In the genomic region with DNA sequence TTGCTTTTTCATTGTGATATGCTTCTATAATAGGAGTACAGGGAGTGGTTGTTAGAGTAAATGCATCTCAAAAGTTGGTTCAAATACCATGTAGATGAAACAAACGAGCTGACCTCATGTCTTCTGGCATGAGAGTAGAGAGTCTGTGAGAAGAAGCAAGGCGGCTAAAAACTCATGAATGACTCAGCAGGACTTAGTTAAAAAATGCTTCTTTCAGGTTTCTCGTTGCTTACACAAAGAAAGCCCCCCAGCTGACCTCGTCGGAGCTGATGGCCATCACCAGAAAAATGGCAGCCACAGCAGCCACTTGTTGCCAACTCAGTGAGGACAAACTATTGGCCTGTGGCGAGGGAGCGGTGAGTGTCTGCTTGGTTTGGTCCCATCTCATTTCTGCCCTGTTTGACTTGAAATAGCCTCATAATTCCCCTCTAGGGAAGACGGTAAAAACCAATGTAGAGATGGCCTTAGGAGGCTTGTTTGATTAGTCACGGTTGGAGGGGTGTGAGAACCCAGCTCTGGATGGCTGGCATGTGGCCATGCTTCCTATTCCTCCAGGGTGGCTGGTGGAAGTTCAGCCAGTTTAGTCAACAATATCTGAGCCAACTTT, we compare ENCODE assay signal across 1 cellular context.
A peak's percentile ranks its signal among the peaks of the same experiment; 100 is the strongest.
TF ChIP-seq lines count a peak whose summit lies in the region.

No MANE protein-coding gene starts in this region.

TF ChIP-seq in HepG2, 621 proteins besides CTCF, POLR2A, EP300 and RAD21 (continued from another document and continues in another):
- TF ChIP-seq FOXJ3 (CRISPR knock-in tag; IDR thresholded peaks at IDR 0.05; ENCODE audit: borderline replicate concordance) (no peak), ZNF766 (CRISPR knock-in tag; IDR thresholded peaks at IDR 0.05; ENCODE audit: borderline replicate concordance) (no peak; the same call in 1 of the 2 replicates), GABPB1 (CRISPR knock-in tag; IDR thresholded peaks at IDR 0.05) (no peak), LCORL (IDR thresholded peaks at IDR 0.05) (no peak), LCORL (CRISPR knock-in tag; IDR thresholded peaks at IDR 0.05) (no peak), CC2D1A (CRISPR knock-in tag; IDR thresholded peaks at IDR 0.05) (no peak), ZSCAN9 (CRISPR knock-in tag; IDR thresholded peaks at IDR 0.05; ENCODE audit: borderline replicate concordance) (0 out of 2 replicates have a peak, but pooled peaks have one; percentile 6), ZNF552 (CRISPR knock-in tag; IDR thresholded peaks at IDR 0.05; ENCODE audit: borderline replicate concordance) (no peak), FOXK1 (CRISPR knock-in tag; IDR thresholded peaks at IDR 0.05; ENCODE audit: borderline replicate concordance, low read depth) (peak; percentile 12; the same call in 1 of the 2 replicates), ZNF350 (CRISPR knock-in tag; IDR thresholded peaks at IDR 0.05; ENCODE audit: borderline replicate concordance, low read depth) (peak; percentile 32; the same call in 1 of the 2 replicates), PAF1 (CRISPR knock-in tag; IDR thresholded peaks at IDR 0.05) (peak; percentile 93), CEBPB (IDR thresholded peaks at IDR 0.05; ENCODE audit: borderline replicate concordance, low read depth, low read length) (no peak), ZNF672 (CRISPR knock-in tag; IDR thresholded peaks at IDR 0.05) (no peak), ASH2L (IDR thresholded peaks at IDR 0.05; ENCODE audit: insufficient read length, low read depth, low read length) (no peak), BRF2 (CRISPR knock-in tag; IDR thresholded peaks at IDR 0.05) (peak; percentile 83), TOPORS (CRISPR knock-in tag; IDR thresholded peaks at IDR 0.05) (peak; percentile 17; the same call in 1 of the 2 replicates), ZBTB8A (CRISPR knock-in tag; IDR thresholded peaks at IDR 0.05; ENCODE audit: borderline replicate concordance, low read depth) (no peak), TAF15 (IDR thresholded peaks at IDR 0.05; ENCODE audit: low read depth, low read length, poor library complexity, severe bottlenecking) (no peak), MBD4 (IDR thresholded peaks at IDR 0.05; ENCODE audit: borderline replicate concordance, low read length) (peak; percentile 94; the same call in 1 of the 2 replicates), MIER2 (CRISPR knock-in tag; IDR thresholded peaks at IDR 0.05) (no peak), FOXO1 (CRISPR knock-in tag; IDR thresholded peaks at IDR 0.05) (no peak), ZNF160 (CRISPR knock-in tag; IDR thresholded peaks at IDR 0.05) (0 out of 2 replicates have a peak, but pooled peaks have one; percentile 47), ZC3H13 (CRISPR knock-in tag; IDR thresholded peaks at IDR 0.05) (no peak), AGO2 (optimal IDR thresholded peaks at IDR 0.05; ENCODE audit: low read depth, low read length) (no peak), GRHL1 (CRISPR knock-in tag; conservative IDR thresholded peaks at IDR 0.05) (no peak), ZIK1 (CRISPR knock-in tag; IDR thresholded peaks at IDR 0.05; ENCODE audit: borderline replicate concordance, low read depth) (no peak), NFE2 (CRISPR knock-in tag; IDR thresholded peaks at IDR 0.05) (no peak), ZNF605 (CRISPR knock-in tag; IDR thresholded peaks at IDR 0.05) (peak; percentile 65), NCOA2 (CRISPR knock-in tag; IDR thresholded peaks at IDR 0.05) (no peak), NFE2L2 (IDR thresholded peaks at IDR 0.05; ENCODE audit: low read length) (peak; percentile 47; the same call in 1 of the 2 replicates), GTF2F1 (IDR thresholded peaks at IDR 0.05; ENCODE audit: low read length) (no peak)
- TF ChIP-seq, protein P1, sequence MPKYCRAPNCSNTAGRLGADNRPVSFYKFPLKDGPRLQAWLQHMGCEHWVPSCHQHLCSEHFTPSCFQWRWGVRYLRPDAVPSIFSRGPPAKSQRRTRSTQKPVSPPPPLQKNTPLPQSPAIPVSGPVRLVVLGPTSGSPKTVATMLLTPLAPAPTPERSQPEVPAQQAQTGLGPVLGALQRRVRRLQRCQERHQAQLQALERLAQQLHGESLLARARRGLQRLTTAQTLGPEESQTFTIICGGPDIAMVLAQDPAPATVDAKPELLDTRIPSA (CRISPR knock-in tag; IDR thresholded peaks at IDR 0.05; ENCODE audit: borderline replicate concordance), result no peak
- TF ChIP-seq, protein P2, sequence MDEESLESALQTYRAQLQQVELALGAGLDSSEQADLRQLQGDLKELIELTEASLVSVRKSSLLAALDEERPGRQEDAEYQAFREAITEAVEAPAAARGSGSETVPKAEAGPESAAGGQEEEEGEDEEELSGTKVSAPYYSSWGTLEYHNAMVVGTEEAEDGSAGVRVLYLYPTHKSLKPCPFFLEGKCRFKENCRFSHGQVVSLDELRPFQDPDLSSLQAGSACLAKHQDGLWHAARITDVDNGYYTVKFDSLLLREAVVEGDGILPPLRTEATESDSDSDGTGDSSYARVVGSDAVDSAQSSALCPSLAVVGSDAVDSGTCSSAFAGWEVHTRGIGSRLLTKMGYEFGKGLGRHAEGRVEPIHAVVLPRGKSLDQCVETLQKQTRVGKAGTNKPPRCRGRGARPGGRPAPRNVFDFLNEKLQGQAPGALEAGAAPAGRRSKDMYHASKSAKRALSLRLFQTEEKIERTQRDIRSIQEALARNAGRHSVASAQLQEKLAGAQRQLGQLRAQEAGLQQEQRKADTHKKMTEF (CRISPR knock-in tag; IDR thresholded peaks at IDR 0.05), result no peak
- TF ChIP-seq, protein P3, sequence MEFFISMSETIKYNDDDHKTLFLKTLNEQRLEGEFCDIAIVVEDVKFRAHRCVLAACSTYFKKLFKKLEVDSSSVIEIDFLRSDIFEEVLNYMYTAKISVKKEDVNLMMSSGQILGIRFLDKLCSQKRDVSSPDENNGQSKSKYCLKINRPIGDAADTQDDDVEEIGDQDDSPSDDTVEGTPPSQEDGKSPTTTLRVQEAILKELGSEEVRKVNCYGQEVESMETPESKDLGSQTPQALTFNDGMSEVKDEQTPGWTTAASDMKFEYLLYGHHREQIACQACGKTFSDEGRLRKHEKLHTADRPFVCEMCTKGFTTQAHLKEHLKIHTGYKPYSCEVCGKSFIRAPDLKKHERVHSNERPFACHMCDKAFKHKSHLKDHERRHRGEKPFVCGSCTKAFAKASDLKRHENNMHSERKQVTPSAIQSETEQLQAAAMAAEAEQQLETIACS (CRISPR knock-in tag; IDR thresholded peaks at IDR 0.05), result no peak
- TF ChIP-seq, protein P4, sequence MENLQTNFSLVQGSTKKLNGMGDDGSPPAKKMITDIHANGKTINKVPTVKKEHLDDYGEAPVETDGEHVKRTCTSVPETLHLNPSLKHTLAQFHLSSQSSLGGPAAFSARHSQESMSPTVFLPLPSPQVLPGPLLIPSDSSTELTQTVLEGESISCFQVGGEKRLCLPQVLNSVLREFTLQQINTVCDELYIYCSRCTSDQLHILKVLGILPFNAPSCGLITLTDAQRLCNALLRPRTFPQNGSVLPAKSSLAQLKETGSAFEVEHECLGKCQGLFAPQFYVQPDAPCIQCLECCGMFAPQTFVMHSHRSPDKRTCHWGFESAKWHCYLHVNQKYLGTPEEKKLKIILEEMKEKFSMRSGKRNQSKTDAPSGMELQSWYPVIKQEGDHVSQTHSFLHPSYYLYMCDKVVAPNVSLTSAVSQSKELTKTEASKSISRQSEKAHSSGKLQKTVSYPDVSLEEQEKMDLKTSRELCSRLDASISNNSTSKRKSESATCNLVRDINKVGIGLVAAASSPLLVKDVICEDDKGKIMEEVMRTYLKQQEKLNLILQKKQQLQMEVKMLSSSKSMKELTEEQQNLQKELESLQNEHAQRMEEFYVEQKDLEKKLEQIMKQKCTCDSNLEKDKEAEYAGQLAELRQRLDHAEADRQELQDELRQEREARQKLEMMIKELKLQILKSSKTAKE (CRISPR knock-in tag; IDR thresholded peaks at IDR 0.05; ENCODE audit: borderline replicate concordance), result no peak
- TF ChIP-seq, protein P5, sequence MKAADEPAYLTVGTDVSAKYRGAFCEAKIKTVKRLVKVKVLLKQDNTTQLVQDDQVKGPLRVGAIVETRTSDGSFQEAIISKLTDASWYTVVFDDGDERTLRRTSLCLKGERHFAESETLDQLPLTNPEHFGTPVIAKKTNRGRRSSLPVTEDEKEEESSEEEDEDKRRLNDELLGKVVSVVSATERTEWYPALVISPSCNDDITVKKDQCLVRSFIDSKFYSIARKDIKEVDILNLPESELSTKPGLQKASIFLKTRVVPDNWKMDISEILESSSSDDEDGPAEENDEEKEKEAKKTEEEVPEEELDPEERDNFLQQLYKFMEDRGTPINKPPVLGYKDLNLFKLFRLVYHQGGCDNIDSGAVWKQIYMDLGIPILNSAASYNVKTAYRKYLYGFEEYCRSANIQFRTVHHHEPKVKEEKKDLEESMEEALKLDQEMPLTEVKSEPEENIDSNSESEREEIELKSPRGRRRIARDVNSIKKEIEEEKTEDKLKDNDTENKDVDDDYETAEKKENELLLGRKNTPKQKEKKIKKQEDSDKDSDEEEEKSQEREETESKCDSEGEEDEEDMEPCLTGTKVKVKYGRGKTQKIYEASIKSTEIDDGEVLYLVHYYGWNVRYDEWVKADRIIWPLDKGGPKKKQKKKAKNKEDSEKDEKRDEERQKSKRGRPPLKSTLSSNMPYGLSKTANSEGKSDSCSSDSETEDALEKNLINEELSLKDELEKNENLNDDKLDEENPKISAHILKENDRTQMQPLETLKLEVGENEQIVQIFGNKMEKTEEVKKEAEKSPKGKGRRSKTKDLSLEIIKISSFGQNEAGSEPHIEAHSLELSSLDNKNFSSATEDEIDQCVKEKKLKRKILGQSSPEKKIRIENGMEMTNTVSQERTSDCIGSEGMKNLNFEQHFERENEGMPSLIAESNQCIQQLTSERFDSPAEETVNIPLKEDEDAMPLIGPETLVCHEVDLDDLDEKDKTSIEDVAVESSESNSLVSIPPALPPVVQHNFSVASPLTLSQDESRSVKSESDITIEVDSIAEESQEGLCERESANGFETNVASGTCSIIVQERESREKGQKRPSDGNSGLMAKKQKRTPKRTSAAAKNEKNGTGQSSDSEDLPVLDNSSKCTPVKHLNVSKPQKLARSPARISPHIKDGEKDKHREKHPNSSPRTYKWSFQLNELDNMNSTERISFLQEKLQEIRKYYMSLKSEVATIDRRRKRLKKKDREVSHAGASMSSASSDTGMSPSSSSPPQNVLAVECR (CRISPR knock-in tag; IDR thresholded peaks at IDR 0.05; ENCODE audit: borderline replicate concordance), result peak; percentile 13; the same call in 1 of the 2 replicates
- TF ChIP-seq, protein P6, sequence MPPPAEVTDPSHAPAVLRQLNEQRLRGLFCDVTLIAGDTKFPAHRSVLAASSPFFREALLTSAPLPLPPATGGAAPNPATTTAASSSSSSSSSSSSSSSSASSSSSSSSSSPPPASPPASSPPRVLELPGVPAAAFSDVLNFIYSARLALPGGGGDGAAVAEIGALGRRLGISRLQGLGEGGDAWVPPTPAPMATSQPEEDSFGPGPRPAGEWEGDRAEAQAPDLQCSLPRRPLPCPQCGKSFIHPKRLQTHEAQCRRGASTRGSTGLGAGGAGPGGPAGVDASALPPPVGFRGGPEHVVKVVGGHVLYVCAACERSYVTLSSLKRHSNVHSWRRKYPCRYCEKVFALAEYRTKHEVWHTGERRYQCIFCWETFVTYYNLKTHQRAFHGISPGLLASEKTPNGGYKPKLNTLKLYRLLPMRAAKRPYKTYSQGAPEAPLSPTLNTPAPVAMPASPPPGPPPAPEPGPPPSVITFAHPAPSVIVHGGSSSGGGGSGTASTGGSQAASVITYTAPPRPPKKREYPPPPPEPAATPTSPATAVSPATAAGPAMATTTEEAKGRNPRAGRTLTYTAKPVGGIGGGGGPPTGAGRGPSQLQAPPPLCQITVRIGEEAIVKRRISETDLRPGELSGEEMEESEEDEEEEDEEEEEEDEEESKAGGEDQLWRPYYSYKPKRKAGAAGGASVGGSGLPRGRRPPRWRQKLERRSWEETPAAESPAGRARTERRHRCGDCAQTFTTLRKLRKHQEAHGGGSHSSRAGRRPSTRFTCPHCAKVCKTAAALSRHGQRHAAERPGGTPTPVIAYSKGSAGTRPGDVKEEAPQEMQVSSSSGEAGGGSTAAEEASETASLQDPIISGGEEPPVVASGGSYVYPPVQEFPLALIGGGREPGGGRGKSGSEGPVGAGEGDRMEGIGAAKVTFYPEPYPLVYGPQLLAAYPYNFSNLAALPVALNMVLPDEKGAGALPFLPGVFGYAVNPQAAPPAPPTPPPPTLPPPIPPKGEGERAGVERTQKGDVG (CRISPR knock-in tag; IDR thresholded peaks at IDR 0.05; ENCODE audit: borderline replicate concordance), result 0 out of 2 replicates have a peak, but pooled peaks have one; percentile 66
- TF ChIP-seq, protein P7, sequence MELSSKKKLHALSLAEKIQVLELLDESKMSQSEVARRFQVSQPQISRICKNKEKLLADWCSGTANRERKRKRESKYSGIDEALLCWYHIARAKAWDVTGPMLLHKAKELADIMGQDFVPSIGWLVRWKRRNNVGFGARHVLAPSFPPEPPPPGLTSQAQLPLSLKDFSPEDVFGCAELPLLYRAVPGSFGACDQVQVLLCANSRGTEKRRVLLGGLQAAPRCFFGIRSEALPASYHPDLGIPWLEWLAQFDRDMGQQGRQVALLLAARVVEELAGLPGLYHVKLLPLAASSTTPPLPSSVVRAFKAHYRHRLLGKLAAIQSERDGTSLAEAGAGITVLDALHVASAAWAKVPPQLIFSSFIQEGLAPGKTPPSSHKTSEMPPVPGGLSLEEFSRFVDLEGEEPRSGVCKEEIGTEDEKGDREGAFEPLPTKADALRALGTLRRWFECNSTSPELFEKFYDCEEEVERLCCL (CRISPR knock-in tag; IDR thresholded peaks at IDR 0.05; ENCODE audit: borderline replicate concordance), result 0 out of 2 replicates have a peak, but pooled peaks have one; percentile 19
- TF ChIP-seq, protein P8, sequence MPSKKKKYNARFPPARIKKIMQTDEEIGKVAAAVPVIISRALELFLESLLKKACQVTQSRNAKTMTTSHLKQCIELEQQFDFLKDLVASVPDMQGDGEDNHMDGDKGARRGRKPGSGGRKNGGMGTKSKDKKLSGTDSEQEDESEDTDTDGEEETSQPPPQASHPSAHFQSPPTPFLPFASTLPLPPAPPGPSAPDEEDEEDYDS (CRISPR knock-in tag; IDR thresholded peaks at IDR 0.05), result no peak
